In the genomic region with DNA sequence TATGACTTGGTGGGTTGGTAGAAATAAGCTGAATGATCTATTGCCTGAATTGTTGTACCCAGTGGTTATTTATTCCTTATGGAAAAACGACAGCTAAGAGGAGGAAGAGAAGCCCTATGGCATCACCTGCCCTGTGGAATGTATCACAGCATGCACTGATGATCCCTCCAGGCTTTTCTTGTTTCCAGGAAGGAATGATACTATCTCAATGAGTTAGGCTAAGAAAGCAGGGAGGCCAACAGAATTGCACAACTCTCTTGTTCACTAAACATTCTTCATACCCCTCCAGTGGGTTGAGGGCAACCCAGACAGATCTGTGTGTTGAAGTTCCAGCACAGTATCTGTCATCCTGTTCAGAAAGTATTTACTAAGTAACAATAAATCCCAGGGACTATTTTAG, we compare ENCODE assay signal across 1 cellular context.
TF ChIP-seq lines count a peak whose summit lies in the region.

No MANE protein-coding gene starts in this region.

TF ChIP-seq in H1, 55 proteins besides CTCF, POLR2A, EP300 and RAD21:
- 0 out of 2 replicates have a peak, but pooled peaks have one; percentile 25 for TF ChIP-seq CEBPB (IDR thresholded peaks at IDR 0.05; ENCODE audit: low read depth, low read length)
- TF ChIP-seq RXRA (IDR thresholded peaks at IDR 0.05; ENCODE audit: insufficient read depth, low read depth, low read length), result no peak
